ENCODE assay signal across 10 cellular contexts in genomic region chrX:40093586-40093985, GRCh38. TPM values are rescaled to one million over a fixed set of nuclear protein-coding genes. Genes with fewer than 3 reads are reported as not detected.
A peak's percentile ranks its signal among the peaks of the same experiment; 100 is the strongest.
DNase-seq lines count a peak whose midpoint lies in the region; FAIRE-seq and TF ChIP-seq lines count a peak whose summit lies in the region.
"Had no signal": no experiment of that assay in that cellular context is flagged by ENCODE, and none has a peak within 500 bp of the region (broad histone marks: within the 10 kb centered on the region; RNA-seq: fewer than 3 reads in every experiment).

No MANE protein-coding gene starts in this region.

- H3K27ac Mint-ChIP-seq in Caco-2 (ENCODE audit: unreplicated experiment) = no peak overlapping the region

- in situ Hi-C loops in KBM-7 (cut with MboI; ENCODE audit: low pct_unique_long_range_greater_than_20kb, low sequenced_read_pairs) = loop anchor here (10.0 kb wide), 1 partner anchor 81 kb away; no protein-coding TSS in a partner anchor

- H3K56ac ChIP-seq in H1 (replicated peaks; ENCODE audit: insufficient read length, low read depth, low read length) = peak overlapping the region; percentile 17

- peaks cover 14% of the 10 kb centered on the region for H3K4me1 ChIP-seq in Caco-2
- H3K4me1 ChIP-seq in OCI-LY3 (ENCODE audit: low read length) = peaks cover 12% of the 10 kb centered on the region; the same call in 1 of the 2 replicates
- H3K4me1 ChIP-seq in H1 (replicated peaks in 1 of 4; ENCODE audit: control insufficient read depth in 3 of 4, insufficient read depth in 4 of 4, low read length in 3 of 4) = peaks cover 0 to 12% (median 6%) of the 10 kb centered on the region in 4 experiments; a peak in 4 of 7 replicates
- peaks cover 9 to 17% of the 10 kb centered on the region in 2 donors for H3K4me1 ChIP-seq in neuronal stem cell (ENCODE audit: control insufficient read depth in 2 of 2, insufficient read depth in 1 of 2, low read depth in 1 of 2, low read length in 2 of 2)

- BruUV-seq in Caco-2 (replicated peaks; lab: Mats Ljungman, UMichigan) = no TSS peak

- no peaks in the 10 kb centered on the region for H3K9me3 Mint-ChIP-seq in Caco-2 (ENCODE audit: unreplicated experiment)

- peaks cover 86% of the 10 kb centered on the region for H3K79me2 ChIP-seq in OCI-LY3 (ENCODE audit: low read length)
- peaks cover 18 to 81% of the 10 kb centered on the region in 2 experiments for H3K79me2 ChIP-seq in H1 (ENCODE audit: control insufficient read depth in 1 of 2, insufficient read depth in 2 of 2, low read length in 2 of 2)

- no peak overlapping the region for H2AFZ ChIP-seq in OCI-LY3 (ENCODE audit: low read depth, low read length)
- no peak overlapping the region for H2AFZ ChIP-seq in H1 (ENCODE audit: low read length)
- no peak overlapping the region for H2AFZ ChIP-seq in neuronal stem cell (ENCODE audit: low read length)

- no peak overlapping the region for H3K9ac ChIP-seq in OCI-LY3 (ENCODE audit: low read length)
- peak overlapping the region in 2 of 4 experiments; percentile 6 to 40; a peak in 2 of 7 replicates for H3K9ac ChIP-seq in H1 (replicated peaks in 1 of 4; ENCODE audit: extremely low read depth in 1 of 4, low read depth in 3 of 4, low read length in 3 of 4)
- H3K9ac ChIP-seq in neuronal stem cell (ENCODE audit: low read depth, low read length, poor library complexity) = no peak overlapping the region

- no peaks in the 10 kb centered on the region for H3K27me3 Mint-ChIP-seq in Caco-2 (ENCODE audit: insufficient read depth, unreplicated experiment)

- no peak for TF ChIP-seq CTCF in Caco-2 (IDR thresholded peaks at IDR 0.05; ENCODE audit: insufficient read depth in 1 of 2, low read depth in 1 of 2, low read length in 1 of 2, severe bottlenecking in 1 of 2, unreplicated experiment in 1 of 2)
- TF ChIP-seq CTCF in OCI-LY3 (IDR thresholded peaks at IDR 0.05; ENCODE audit: low read depth, low read length) = no peak
- TF ChIP-seq CTCF in H1 (IDR thresholded peaks at IDR 0.05; ENCODE audit: control extremely low read depth in 1 of 3, insufficient read depth in 1 of 3, low read depth in 1 of 3, low read length in 3 of 3) = no peak

- H4K5ac ChIP-seq in H1 (ENCODE audit: insufficient read length, low read depth, low read length) = no peak overlapping the region

- H2BK12ac ChIP-seq in H1 (ENCODE audit: low read depth, low read length) = 0 out of 2 replicates have a peak overlapping the region, but pooled peaks have one; percentile 35
- H2BK12ac ChIP-seq in neuronal stem cell (ENCODE audit: low read length) = no peak overlapping the region

- no peak overlapping the region for H2BK20ac ChIP-seq in H1 (ENCODE audit: low read length)

- no peak overlapping the region for H2BK120ac ChIP-seq in H1 (replicated peaks; ENCODE audit: low read depth, low read length)
- H2BK120ac ChIP-seq in neuronal stem cell (ENCODE audit: low read depth, low read length) = no peak overlapping the region

- H3K27me3 ChIP-seq in Caco-2 (replicated peaks; ENCODE audit: control insufficient read depth, insufficient read depth, low read length) (no peaks in the 10 kb centered on the region), OCI-LY3 (ENCODE audit: low read depth, low read length) (no peaks in the 10 kb centered on the region), H1 (replicated peaks in 1 of 4; ENCODE audit: control insufficient read depth in 3 of 4, extremely low read depth in 1 of 4, insufficient read depth in 3 of 4, low read length in 3 of 4) (no peaks in the 10 kb centered on the region), neuronal stem cell (ENCODE audit: control insufficient read depth in 3 of 3, insufficient read depth in 3 of 3, low read depth in 1 of 3, low read length in 3 of 3) (peaks cover 0 to 35% (median 0%) of the 10 kb centered on the region in 3 experiments)

- H2BK15ac ChIP-seq in H1 (ENCODE audit: low read length) (no peak overlapping the region), neuronal stem cell (ENCODE audit: low read length) (no peak overlapping the region)

- H3K14ac ChIP-seq in H1 (ENCODE audit: insufficient read length) = no peak overlapping the region
- H3K14ac ChIP-seq in neuronal stem cell (ENCODE audit: low read length) = no peak overlapping the region

- H3K4me3 Mint-ChIP-seq in Caco-2 (ENCODE audit: unreplicated experiment) = peak overlapping the region; percentile 83

- no peak for TF ChIP-seq EP300 in H1 (IDR thresholded peaks at IDR 0.05; ENCODE audit: borderline replicate concordance in 1 of 2, low read depth in 2 of 2, low read length in 2 of 2)

- H3K36me3 ChIP-seq in Caco-2 (ENCODE audit: control insufficient read depth, insufficient read depth, low read length) (no peaks in the 10 kb centered on the region), OCI-LY3 (replicated peaks; ENCODE audit: low read depth, low read length) (peaks cover 10% of the 10 kb centered on the region), H1 (ENCODE audit: control insufficient read depth in 2 of 4, insufficient read depth in 4 of 4, low read length in 3 of 4) (no peaks in the 10 kb centered on the region), neuronal stem cell (replicated peaks in 1 of 2; ENCODE audit: control insufficient read depth in 2 of 2, insufficient read depth in 2 of 2, low read length in 2 of 2) (no peaks in the 10 kb centered on the region)

- H3K23ac ChIP-seq in H1 (ENCODE audit: insufficient read length) = no peak overlapping the region
- no peak overlapping the region for H3K23ac ChIP-seq in neuronal stem cell (ENCODE audit: low read depth, low read length, poor library complexity)

- CTCF ChIA-PET in Caco-2 (lab: Charles Lee) (no interaction called here), H1 (lab: Charles Lee; ENCODE audit: partially characterized antibody) (interaction anchor here (0.6 to 2.2 kb wide), 3 partner anchors 8 to 158 kb away, joined by 3 to 11 read pairs (median 4); no protein-coding TSS in a partner anchor)

- H3K9me3 ChIP-seq in Caco-2 = no peaks in the 10 kb centered on the region
- H3K9me3 ChIP-seq in OCI-LY3 (ENCODE audit: insufficient read depth, low read length) = no peaks in the 10 kb centered on the region
- no peaks in the 10 kb centered on the region for H3K9me3 ChIP-seq in H1 (ENCODE audit: insufficient read depth in 2 of 2, low read depth in 1 of 2, low read length in 1 of 2)
- no peaks in the 10 kb centered on the region for H3K9me3 ChIP-seq in neuronal stem cell (replicated peaks in 1 of 2; ENCODE audit: control insufficient read depth in 2 of 2, insufficient read depth in 1 of 2, low read depth in 1 of 2, low read length in 2 of 2)

- peaks cover 18% of the 10 kb centered on the region for H3K4me1 Mint-ChIP-seq in Caco-2 (ENCODE audit: low read depth, unreplicated experiment)

- H2AK5ac ChIP-seq in H1 (ENCODE audit: low read depth, low read length) (no peak overlapping the region), neuronal stem cell (ENCODE audit: low read depth, low read length) (no peak overlapping the region)

- no peak for DNase-seq in Caco-2
- no peak for DNase-seq in H1 (ENCODE audit: low read depth in 1 of 2, low spot score in 2 of 2)
- no peak for DNase-seq in neuronal stem cell (ENCODE audit: low spot score)
- DNase-seq in DMS114 treated with DMSO at 0.1 percent for 48 hours (lab: John Stamatoyannopoulos, UW; ENCODE audit: unreplicated experiment) = no peak
- no peak for DNase-seq in NCI-H526 (lab: John Stamatoyannopoulos, UW)
- no peak for DNase-seq in KBM-7
- no peak for DNase-seq in amniotic stem cell (lab: John Stamatoyannopoulos, UW)
- DNase-seq: NCI-H187 treated with DMSO at 0.1 percent for 48 hours had no signal

- H3K4me3 ChIP-seq in Caco-2 (ENCODE audit: low read depth, low read length) (no peak overlapping the region), OCI-LY3 (ENCODE audit: low read length) (no peak overlapping the region), H1 (ENCODE audit: extremely low read depth in 1 of 4, insufficient read depth in 2 of 4, low read depth in 3 of 4, low read length in 4 of 4) (peak overlapping the region; percentile 63 to 79 (median 71); a peak in 7 of 8 replicates), neuronal stem cell (ENCODE audit: low read length in 2 of 2) (peak overlapping the region; percentile 60 to 67)

- H3K36me3 Mint-ChIP-seq in Caco-2 (ENCODE audit: insufficient read depth, unreplicated experiment) = peaks cover 11% of the 10 kb centered on the region

- H2BK5ac ChIP-seq in H1 (ENCODE audit: low read depth, low read length) (no peak overlapping the region; the same call in 1 of the 2 replicates), neuronal stem cell (ENCODE audit: low read length) (no peak overlapping the region)

- H4K20me1 ChIP-seq in OCI-LY3 (ENCODE audit: insufficient read depth, low read length) = peaks cover 69% of the 10 kb centered on the region
- peaks cover 5 to 8% of the 10 kb centered on the region in 2 experiments for H4K20me1 ChIP-seq in H1 (replicated peaks in 1 of 2; ENCODE audit: control insufficient read depth in 1 of 2, insufficient read depth in 2 of 2, low read length in 2 of 2)

- H4K8ac ChIP-seq in H1 (ENCODE audit: extremely low read depth, insufficient read depth, low read length) (no peak overlapping the region), neuronal stem cell (ENCODE audit: low read depth, low read length) (no peak overlapping the region)

- H3K4ac ChIP-seq in H1 (replicated peaks; ENCODE audit: insufficient read length, low read depth, low read length) (no peak overlapping the region), neuronal stem cell (ENCODE audit: low read length) (no peak overlapping the region)

- TF ChIP-seq RAD21 in H1 (IDR thresholded peaks at IDR 0.05 in 1 of 2, conservative IDR thresholded peaks at IDR 0.05 in 1 of 2; ENCODE audit: low read depth in 2 of 2, low read length in 2 of 2) = no peak

- H4K91ac ChIP-seq in H1 (replicated peaks; ENCODE audit: insufficient read length, low read length) (no peak overlapping the region), neuronal stem cell (ENCODE audit: low read depth, low read length, poor library complexity) (no peak overlapping the region)

- H3K27ac ChIP-seq in OCI-LY3 (ENCODE audit: low read length) (no peak overlapping the region), H1 (ENCODE audit: low read depth, low read length) (no peak overlapping the region), neuronal stem cell (replicated peaks; ENCODE audit: low read length) (no peak overlapping the region)

- H3K18ac ChIP-seq in H1 (ENCODE audit: extremely low read depth, low read length) (no peak overlapping the region; the same call in 1 of the 2 replicates), neuronal stem cell (ENCODE audit: low read length) (no peak overlapping the region)

- no peak for FAIRE-seq in H1 (lab: Jason Lieb, UNC)
- FAIRE-seq: GM12878 had no signal

- no peak; a peak in 1 of 3 replicates for TF ChIP-seq POLR2A in H1 (IDR thresholded peaks at IDR 0.05; ENCODE audit: control extremely low read depth in 1 of 2, low read depth in 2 of 2, low read length in 2 of 2)

- POLR2A ChIA-PET in Caco-2 (lab: Charles Lee) = interaction anchor here (0.8 kb wide), 1 partner anchor 80 kb away, joined by 3 read pairs; no protein-coding TSS in a partner anchor
- POLR2A ChIA-PET in H1 (lab: Charles Lee; ENCODE audit: partially characterized antibody) = interaction anchor here (0.6 to 29.1 kb wide), 17 partner anchors 9 to 404 kb away, joined by 3 to 509 read pairs (median 4); no protein-coding TSS in a partner anchor

- peak overlapping the region; percentile 85 for H3K4me2 ChIP-seq in OCI-LY3 (ENCODE audit: low read length)
- peak overlapping the region; percentile 78 to 81 for H3K4me2 ChIP-seq in H1 (ENCODE audit: insufficient read depth in 1 of 2, low read depth in 2 of 2, low read length in 2 of 2)
- peak overlapping the region; percentile 32 for H3K4me2 ChIP-seq in neuronal stem cell (ENCODE audit: insufficient read depth, low read length, poor library complexity, severe bottlenecking)

- peaks cover 21% of the 10 kb centered on the region; the same call in 1 of the 2 replicates for H3K23me2 ChIP-seq in H1 (ENCODE audit: low read depth, low read length)

- H3K79me1 ChIP-seq in H1 (ENCODE audit: low read depth, low read length) (no peaks in the 10 kb centered on the region), neuronal stem cell (ENCODE audit: low read depth, low read length) (peaks cover 5% of the 10 kb centered on the region)

- intact Hi-C loops in Caco-2 (cut with micrococcal nuclease; ENCODE audit: unreplicated experiment) = no loop called here

- WGBS in H1 (ENCODE audit: extremely low coverage in 1 of 2, insufficient coverage in 1 of 2, insufficient read length in 1 of 2, insufficient replicate concordance in 2 of 2, low coverage in 1 of 2, low lambda C conversion rate in 2 of 2, missing lambda C conversion rate in 1 of 2), 2 experiments = 2% methylated on average over 8 of the region's 10 CpGs; no CpG with 5 or more reads in 1 of the 2 experiments
- no CpG with 5 or more reads among the region's 10 CpGs for WGBS in neuronal stem cell (ENCODE audit: extremely low coverage in 2 of 2, insufficient read length in 2 of 2, insufficient replicate concordance in 1 of 2), 2 donors

RNA-seq across cellular contexts. Expression of gene BCOR, which starts 4.2 kb away (rescaled TPM):
- 16.2 and 18.6 TPM in 2 replicates for total RNA-seq in Caco-2 (2022)
- total RNA-seq in H1 (2021; fragmentation: NEBNext Ultra II Directional; extraction: Animal tissue kit (Norgen Biotek cat#: 25700)) = 50.8 and 54.7 TPM in 2 replicates
- 25.0 and 38.7 TPM in 2 replicates for polyA plus RNA-seq in H1 (2011; rRNA removed)
- polyA plus RNA-seq in H1 (2011; cell fraction: cytosol; rRNA removed) = 23.7 TPM
- polyA plus RNA-seq in H1 (2011; cell fraction: nucleus; rRNA removed) = 71.8 TPM
- polyA plus RNA-seq in H1 (2012, experiment 1 of 2) = 30.9 to 39.5 TPM (median 38.0 TPM) in 4 replicates
- polyA plus RNA-seq in H1 (2012, experiment 2 of 2) = 13.5 TPM
- 27.2 TPM for polyA plus RNA-seq in H1 (2013, experiment 1 of 2)
- 25.2 TPM for polyA plus RNA-seq in H1 (2013, experiment 2 of 2)
- 34.2 and 37.3 TPM in 2 replicates for polyA minus RNA-seq in H1 (2011; rRNA and poly(A)+ RNA removed)
- polyA minus RNA-seq in H1 (2011; cell fraction: cytosol; rRNA and poly(A)+ RNA removed) = 61.1 TPM
- polyA minus RNA-seq in H1 (2011; cell fraction: nucleus; rRNA and poly(A)+ RNA removed) = 51.4 TPM
- 5.4 TPM for polyA plus RNA-seq in neuronal stem cell (2013, experiment 1 of 2)
- 5.2 TPM for polyA plus RNA-seq in neuronal stem cell (2013, experiment 2 of 2)

Comparison
In these comparisons a context has a peak if more than half of its experiments do, and no peak if none do; other contexts are left out.
1. H3K4me3 ChIP-seq: peak in H1 (4 of 4) and neuronal stem cell (2 of 2); none in Caco-2 (single experiment) and OCI-LY3 (single experiment).
2. H3K4me2 ChIP-seq: peak in every context shown above with its lines; median percentile 85 in OCI-LY3; 80 in H1; 32 in neuronal stem cell.